ENCODE assay signal across 8 cellular contexts in genomic region chr6:144931172-144932035, GRCh38.
DNase-seq lines count a peak whose midpoint lies in the region; TF ChIP-seq lines count a peak whose summit lies in the region.

No MANE protein-coding gene starts in this region.

- no peak for TF ChIP-seq POLR2A in stomach (IDR thresholded peaks at IDR 0.05)

- no peak overlapping the region for H3K27ac ChIP-seq in ascending aorta
- no peak overlapping the region for H3K27ac ChIP-seq in stomach

- TF ChIP-seq CTCF in HFF-Myc (IDR thresholded peaks at IDR 0.05; ENCODE audit: low read depth, low read length, missing control alignments) (peak; percentile 72), ascending aorta (IDR thresholded peaks at IDR 0.05) (peak in 2 of 3 experiments; percentile 13 to 49), kidney epithelial cell (IDR thresholded peaks at IDR 0.05; ENCODE audit: insufficient read depth, low read length, poor library complexity, severe bottlenecking) (peak; percentile 73), stomach (IDR thresholded peaks at IDR 0.05) (peak in 5 of 7 experiments; percentile 26 to 54 (median 51))

- DNase-seq in SIG-M5 treated with dmso at 0.1 percent for 504 hours (lab: John Stamatoyannopoulos, UW; ENCODE audit: unreplicated experiment), result peak; percentile 13
- DNase-seq in SIG-M5 (lab: John Stamatoyannopoulos, UW), result no peak
- no peak for DNase-seq in HFF-Myc (ENCODE audit: extremely low read depth, low read depth)
- peak; percentile 19 for DNase-seq in NCI-H460 (ENCODE audit: extremely low read depth, low read depth)
- no peak for DNase-seq in ascending aorta (ENCODE audit: low spot score in 2 of 2)
- no peak for DNase-seq in kidney epithelial cell (ENCODE audit: low read depth)
- peak; percentile 35 for DNase-seq in stomach
- no peak for DNase-seq in amniotic stem cell (lab: John Stamatoyannopoulos, UW)

- no peaks in the 10 kb centered on the region for H3K36me3 ChIP-seq in ascending aorta
- no peaks in the 10 kb centered on the region for H3K36me3 ChIP-seq in kidney epithelial cell (ENCODE audit: control insufficient read depth, insufficient read depth, low read length)
- no peaks in the 10 kb centered on the region for H3K36me3 ChIP-seq in stomach

- H3K9me3 ChIP-seq in ascending aorta (no peaks in the 10 kb centered on the region), stomach (no peaks in the 10 kb centered on the region)

- TF ChIP-seq EP300 in stomach (IDR thresholded peaks at IDR 0.05), result no peak

- WGBS in stomach, 5 donors, result 58 to 63% (median 61%) methylated on average over 6 of the region's 6 CpGs

- intact Hi-C loops in ascending aorta (cut with DNase I) (no loop called here), stomach (cut with DNase I; ENCODE audit: low total_unique reads) (no loop called here)

- no peaks in the 10 kb centered on the region for H3K27me3 ChIP-seq in ascending aorta
- no peaks in the 10 kb centered on the region for H3K27me3 ChIP-seq in kidney epithelial cell (ENCODE audit: control insufficient read depth, insufficient read depth, low read length)
- no peaks in the 10 kb centered on the region for H3K27me3 ChIP-seq in stomach

- H3K4me3 ChIP-seq in HFF-Myc (replicated peaks; ENCODE audit: low read depth, low read length), result no peak overlapping the region
- no peak overlapping the region for H3K4me3 ChIP-seq in ascending aorta
- H3K4me3 ChIP-seq in kidney epithelial cell (ENCODE audit: low read depth, low read length), result no peak overlapping the region
- no peak overlapping the region for H3K4me3 ChIP-seq in stomach

- no peaks in the 10 kb centered on the region for H3K4me1 ChIP-seq in ascending aorta
- peaks cover 0 to 6% (median 0%) of the 10 kb centered on the region in 4 donors for H3K4me1 ChIP-seq in stomach

Comparison
In these comparisons a context has a peak if more than half of its experiments do, and no peak if none do; other contexts are left out.
1. DNase-seq: peak in SIG-M5 treated with dmso at 0.1 percent for 504 hours (single experiment), NCI-H460 (single experiment) and stomach (single experiment); none in SIG-M5 (single experiment), HFF-Myc (single experiment), ascending aorta (0 of 2), kidney epithelial cell (single experiment) and amniotic stem cell (single experiment).
2. Peak in every context shown above with its lines, with median percentiles within 50 percentile points of each other: CTCF ChIP-seq.